8 cellular contexts compared by ENCODE assay signal in the genomic region with DNA sequence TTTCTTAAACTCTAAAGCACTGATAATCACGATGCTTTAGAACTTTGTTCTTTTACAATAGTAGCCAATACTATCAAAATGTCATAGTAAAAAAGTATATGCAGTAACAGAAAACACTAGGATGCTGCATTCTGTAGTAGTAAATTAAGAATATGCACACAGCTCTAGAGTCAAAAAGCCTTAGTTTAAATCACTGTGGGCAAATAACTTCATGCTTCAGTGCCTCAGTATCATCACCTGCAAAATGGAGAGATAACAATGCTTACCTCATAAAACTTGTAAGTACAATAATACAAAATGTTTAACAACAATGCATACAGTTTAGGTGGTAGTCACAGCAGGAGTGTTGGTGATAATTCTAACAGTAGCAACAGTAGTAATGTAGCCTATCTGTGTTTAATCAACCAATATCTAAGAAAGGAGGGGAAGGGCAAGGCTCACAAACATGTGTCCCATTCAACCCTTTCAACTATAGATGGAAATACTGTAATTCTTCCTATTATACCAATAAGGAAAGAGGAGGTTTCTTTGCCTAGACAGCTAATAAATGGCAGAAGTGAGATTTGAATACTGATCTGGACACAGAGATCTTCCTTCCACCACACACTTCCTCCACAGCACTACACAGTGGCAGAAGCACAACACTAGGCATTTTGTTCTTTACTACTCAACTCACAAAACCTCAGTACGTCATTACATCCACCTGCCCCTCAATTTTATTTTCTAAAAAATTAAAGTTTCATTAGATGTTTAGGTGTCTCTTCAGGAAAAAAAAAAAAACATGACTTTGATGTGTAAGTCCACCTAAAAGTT.
A peak's percentile ranks its signal among the peaks of the same experiment; 100 is the strongest.
DNase-seq lines count a peak whose midpoint lies in the region; ATAC-seq and TF ChIP-seq lines count a peak whose summit lies in the region.

No MANE protein-coding gene starts in this region.

- H3K9me3 Mint-ChIP-seq in activated naive CD8-positive, alpha-beta T cell treated with anti-CD3 and anti-CD28 coated beads, Interleukin-2, amount 50 U/mL, for 24 hours = peaks cover 4% of the 10 kb centered on the region

- DNase-seq in DND-41 (no peak), GM20000 (ENCODE audit: low spot score) (peak; percentile 30), HPDE6-E6E7 (ENCODE audit: extremely low spot score) (no peak), NCI-H2107 (lab: John Stamatoyannopoulos, UW) (no peak), NCI-H2171 (lab: John Stamatoyannopoulos, UW) (no peak), NCI-H446 treated with DMSO at 0.1 percent for 48 hours (lab: John Stamatoyannopoulos, UW) (no peak)
- DNase-seq in activated naive CD8-positive, alpha-beta T cell treated with anti-CD3 and anti-CD28 coated beads, Interleukin-2, amount 50 U/mL, for 24 hours = no peak

- H3K36me3 Mint-ChIP-seq in activated naive CD8-positive, alpha-beta T cell treated with anti-CD3 and anti-CD28 coated beads, Interleukin-2, amount 50 U/mL, for 24 hours (ENCODE audit: low read depth) = peaks cover 50% of the 10 kb centered on the region

- no peak overlapping the region for H3K4me3 ChIP-seq in DND-41 (ENCODE audit: low read depth in 1 of 2, low read length in 2 of 2)

- peak overlapping the region; percentile 69 for H3K27ac Mint-ChIP-seq in activated naive CD8-positive, alpha-beta T cell treated with anti-CD3 and anti-CD28 coated beads, Interleukin-2, amount 50 U/mL, for 24 hours

- H3K9ac ChIP-seq in DND-41 (ENCODE audit: low read depth, low read length) = no peak overlapping the region

- H3K27ac ChIP-seq in DND-41 (ENCODE audit: low read length) = no peak overlapping the region

- no peak overlapping the region for H3K4me3 Mint-ChIP-seq in activated naive CD8-positive, alpha-beta T cell treated with anti-CD3 and anti-CD28 coated beads, Interleukin-2, amount 50 U/mL, for 24 hours

- peaks cover 8% of the 10 kb centered on the region for H3K9me3 ChIP-seq in DND-41 (ENCODE audit: insufficient read depth, low read length, severe bottlenecking)

- H3K4me2 ChIP-seq in DND-41 (ENCODE audit: insufficient read depth, low read length) = peak overlapping the region; percentile 73

- peaks cover 43% of the 10 kb centered on the region; the same call in 1 of the 2 replicates for H4K20me1 ChIP-seq in DND-41 (ENCODE audit: insufficient read depth, low read length)

- peaks cover 100% of the 10 kb centered on the region for H3K79me2 ChIP-seq in DND-41 (ENCODE audit: insufficient read depth, low read length)

- H3K4me1 ChIP-seq in DND-41 (ENCODE audit: insufficient read depth, low read length) = peaks cover 39% of the 10 kb centered on the region

- no peak overlapping the region for H2AFZ ChIP-seq in DND-41 (ENCODE audit: low read depth, low read length)

- no peak for TF ChIP-seq CTCF in DND-41 (IDR thresholded peaks at IDR 0.05; ENCODE audit: borderline replicate concordance, extremely low read depth, low read length, poor library complexity, severe bottlenecking)
- no peak for TF ChIP-seq CTCF in GM20000 (IDR thresholded peaks at IDR 0.05; ENCODE audit: extremely low read depth, missing control alignments)

- H3K36me3 ChIP-seq in DND-41 (ENCODE audit: insufficient read depth, low read length) = peaks cover 61% of the 10 kb centered on the region

- peaks cover 58% of the 10 kb centered on the region for H3K4me1 Mint-ChIP-seq in activated naive CD8-positive, alpha-beta T cell treated with anti-CD3 and anti-CD28 coated beads, Interleukin-2, amount 50 U/mL, for 24 hours

- no peaks in the 10 kb centered on the region for H3K27me3 Mint-ChIP-seq in activated naive CD8-positive, alpha-beta T cell treated with anti-CD3 and anti-CD28 coated beads, Interleukin-2, amount 50 U/mL, for 24 hours

- H3K27me3 ChIP-seq in DND-41 (ENCODE audit: insufficient read depth, low read length, poor library complexity) = no peaks in the 10 kb centered on the region

- ATAC-seq in DND-41 (ENCODE audit: insufficient read depth, low read depth) (no peak), HG03442 (IDR thresholded peaks at IDR 0.05; ENCODE audit: unreplicated experiment) (peak; percentile 46)
- ATAC-seq in activated naive CD8-positive, alpha-beta T cell treated with anti-CD3 and anti-CD28 coated beads, Interleukin-2, amount 50 U/mL, for 24 hours = no peak
